ENCODE assay signal across 30 cellular contexts in genomic region chr10:1687190-1687589, GRCh38. TPM values are rescaled to one million over a fixed set of nuclear protein-coding genes. Genes with fewer than 3 reads are reported as not detected.
"Had no signal": no experiment of that assay in that cellular context is flagged by ENCODE, and none has a peak within 500 bp of the region (broad histone marks: within the 10 kb centered on the region; RNA-seq: fewer than 3 reads in every experiment).

No MANE protein-coding gene starts in this region.

- H3K36me3 ChIP-seq: breast epithelium, Peyer's patch, SJCRH30 had no signal

- H3K9me3 Mint-ChIP-seq: activated naive CD4-positive, alpha-beta T cell treated with anti-CD3 and anti-CD28 coated beads, Interleukin-2, amount 50 U/mL, for 24 hours; activated T-cell treated with anti-CD3 and anti-CD28 coated beads, Interleukin-2, amount 50 U/mL, for 24 hours; activated T-helper 1 cell treated with anti-CD3 and anti-CD28 coated beads, Interleukin-12 subunit alpha, Interleukin-12 subunit beta, Interleukin-2, Interleukin-4 antibody, amounts not matched to agents 30 ng/mL and 10 ng/mL and 1 ng/mL, durations not matched to agents 14 hours and 24 hours and 36 hours; T-helper 1 cell treated with Interleukin-12 subunit alpha and Interleukin-12 subunit beta and Interleukin-4 antibody, amounts not matched to agents 30 μg/mL and 1 μg/mL, for 36 hours had no signal

- H3K4me3 ChIP-seq: breast epithelium, Peyer's patch, SJCRH30 had no signal

- H3K27me3 Mint-ChIP-seq: activated CD8-positive, alpha-beta memory T cell treated with anti-CD3 and anti-CD28 coated beads, Interleukin-2, amount 10 ng/mL, durations not matched to agents 7 days and 5 days had no signal

- H3K9me3 ChIP-seq: Peyer's patch, SJCRH30, SK-N-SH had no signal

- H3K27ac ChIP-seq: breast epithelium, Peyer's patch, SJCRH30 had no signal

- H3K27me3 ChIP-seq: Peyer's patch, SJCRH30 had no signal

- H3K4me2 ChIP-seq: SK-N-SH had no signal

- H3K9ac ChIP-seq: SK-N-SH had no signal

- H3K4me1 Mint-ChIP-seq: activated CD8-positive, alpha-beta memory T cell treated with anti-CD3 and anti-CD28 coated beads, Interleukin-2, amount 10 ng/mL, durations not matched to agents 7 days and 5 days; activated naive CD4-positive, alpha-beta T cell treated with anti-CD3 and anti-CD28 coated beads, Interleukin-2, amount 50 U/mL, for 24 hours had no signal

- H3K4me1 ChIP-seq: breast epithelium, Peyer's patch, SJCRH30 had no signal

- H3K4me3 Mint-ChIP-seq: activated CD8-positive, alpha-beta memory T cell treated with anti-CD3 and anti-CD28 coated beads, Interleukin-2, amount 10 ng/mL, durations not matched to agents 7 days and 5 days; activated naive CD4-positive, alpha-beta T cell treated with anti-CD3 and anti-CD28 coated beads, Interleukin-2, amount 50 U/mL, for 24 hours; activated T-cell treated with anti-CD3 and anti-CD28 coated beads, Interleukin-2, amount 50 U/mL, for 24 hours; activated T-helper 1 cell treated with anti-CD3 and anti-CD28 coated beads, Interleukin-12 subunit alpha, Interleukin-12 subunit beta, Interleukin-2, Interleukin-4 antibody, amounts not matched to agents 30 ng/mL and 10 ng/mL and 1 ng/mL, durations not matched to agents 14 hours and 24 hours and 36 hours; T-helper 1 cell treated with Interleukin-12 subunit alpha and Interleukin-12 subunit beta and Interleukin-4 antibody, amounts not matched to agents 30 μg/mL and 1 μg/mL, for 36 hours; WTC11 had no signal

- ATAC-seq: activated CD8-positive, alpha-beta memory T cell treated with anti-CD3 and anti-CD28 coated beads, Interleukin-2, amount 10 ng/mL, durations not matched to agents 7 days and 5 days; WTC11 had no signal

- H3K27ac Mint-ChIP-seq: activated CD8-positive, alpha-beta memory T cell treated with anti-CD3 and anti-CD28 coated beads, Interleukin-2, amount 10 ng/mL, durations not matched to agents 7 days and 5 days; activated naive CD4-positive, alpha-beta T cell treated with anti-CD3 and anti-CD28 coated beads, Interleukin-2, amount 50 U/mL, for 24 hours; activated T-cell treated with anti-CD3 and anti-CD28 coated beads, Interleukin-2, amount 50 U/mL, for 24 hours; activated T-helper 1 cell treated with anti-CD3 and anti-CD28 coated beads, Interleukin-12 subunit alpha, Interleukin-12 subunit beta, Interleukin-2, Interleukin-4 antibody, amounts not matched to agents 30 ng/mL and 10 ng/mL and 1 ng/mL, durations not matched to agents 14 hours and 24 hours and 36 hours; T-helper 1 cell treated with Interleukin-12 subunit alpha and Interleukin-12 subunit beta and Interleukin-4 antibody, amounts not matched to agents 30 μg/mL and 1 μg/mL, for 36 hours; WTC11 had no signal

- DNase-seq: activated CD4-positive, alpha-beta T cell treated with anti-CD3 and anti-CD28 coated beads for 48 hours; activated CD4-positive, alpha-beta T cell treated with anti-CD3 and anti-CD28 coated beads, Interleukin-2, amount 50 U/mL, for 48 hours; activated CD4-positive, CD25-positive, alpha-beta regulatory T cell treated with anti-CD3 and anti-CD28 coated beads, Interleukin-2, amount 50 U/mL, for 72 hours; activated CD8-positive, alpha-beta memory T cell treated with anti-CD3 and anti-CD28 coated beads, Interleukin-2, amount 10 ng/mL, durations not matched to agents 7 days and 5 days; activated effector memory CD4-positive, alpha-beta T cell treated with Interleukin-2 at 50 U/mL for 16 hours; activated naive CD4-positive, alpha-beta T cell; activated T-cell treated with anti-CD3 and anti-CD28 coated beads, Interleukin-2, amount 50 U/mL, for 24 hours; aorta; caudate nucleus; Kasumi-1; KBM-7; NCI-H1092; NCI-H1417; NCI-H1930; NCI-H2171; NCI-H2227 treated with DMSO at 0.1 percent for 48 hours; NCI-H446 treated with DMSO at 0.1 percent for 48 hours; NCI-H524 treated with DMSO at 0.1 percent for 48 hours; NCI-H82; NK-92 treated with Interleukin-12 subunit alpha and Interleukin-12 subunit beta, amount 100 ng/mL, for 24 hours; SJCRH30; SK-N-SH; SW 1271 had no signal

- H3K36me3 Mint-ChIP-seq: activated CD8-positive, alpha-beta memory T cell treated with anti-CD3 and anti-CD28 coated beads, Interleukin-2, amount 10 ng/mL, durations not matched to agents 7 days and 5 days; activated naive CD4-positive, alpha-beta T cell treated with anti-CD3 and anti-CD28 coated beads, Interleukin-2, amount 50 U/mL, for 24 hours had no signal

RNA-seq across cellular contexts. Expression of gene ADARB2, which starts 50.1 kb away (rescaled TPM):
- total RNA-seq: activated CD8-positive, alpha-beta memory T cell treated with anti-CD3 and anti-CD28 coated beads, Interleukin-2, amount 10 ng/mL, durations not matched to agents 7 days and 5 days; aorta; M059J; SJCRH30 had no signal
- polyA plus RNA-seq: SK-N-SH had no signal
